ENCODE assay signal across 34 cellular contexts in genomic region chr20:44174996-44175766, GRCh38. TPM values are rescaled to one million over a fixed set of nuclear protein-coding genes. Genes with fewer than 3 reads are reported as not detected.
DNase-seq lines count a peak whose midpoint lies in the region; ATAC-seq, FAIRE-seq and TF ChIP-seq lines count a peak whose summit lies in the region.
"Had no signal": no experiment of that assay in that cellular context is flagged by ENCODE, and none has a peak within 500 bp of the region (broad histone marks: within the 10 kb centered on the region; RNA-seq: fewer than 3 reads in every experiment).

No MANE protein-coding gene starts in this region.

- no peak overlapping the region for H3K4me3 Mint-ChIP-seq in nephron progenitor cell
- no peak overlapping the region for H3K4me3 Mint-ChIP-seq in MCF 10A (ENCODE audit: unreplicated experiment)
- H3K4me3 Mint-ChIP-seq in naive thymus-derived CD8-positive, alpha-beta T cell: no peak overlapping the region
- H3K4me3 Mint-ChIP-seq: activated B cell treated with CpG ODN at 0.5 μM for 24 hours; activated naive CD8-positive, alpha-beta T cell; activated T-cell treated with anti-CD3 and anti-CD28 coated beads, Interleukin-2, amount 50 U/mL, for 24 hours; CD8-positive, alpha-beta T cell; effector memory CD8-positive, alpha-beta T cell; stimulated activated memory B cell treated with anti-CD40 and anti-IgM and Interleukin-4, amounts not matched to agents 10 μg/mL and 1 μg/mL and 100 μg/mL, for 72 hours; T-helper 1 cell treated with Interleukin-12 subunit alpha and Interleukin-12 subunit beta and Interleukin-4 antibody, amounts not matched to agents 30 μg/mL and 1 μg/mL, for 36 hours had no signal

- no peak for FAIRE-seq in RCC 7860 (lab: Jason Lieb, UNC)
- FAIRE-seq: HepG2 had no signal

- H3K4me1 ChIP-seq in heart left ventricle: peaks cover 0 to 86% (median 44%) of the 10 kb centered on the region in 12 donors
- H3K4me1 ChIP-seq in thoracic aorta (ENCODE audit: control insufficient read depth in 1 of 2, low read depth in 2 of 2): peaks cover 23 to 90% of the 10 kb centered on the region in 2 donors
- H3K4me1 ChIP-seq in Peyer's patch: no peaks in the 10 kb centered on the region
- H3K4me1 ChIP-seq: BE2C, left lung, parathyroid adenoma, right lobe of liver had no signal

- H3K9me3 Mint-ChIP-seq in nephron progenitor cell (no peaks in the 10 kb centered on the region), MCF 10A (ENCODE audit: unreplicated experiment) (no peaks in the 10 kb centered on the region)
- H3K9me3 Mint-ChIP-seq in naive thymus-derived CD8-positive, alpha-beta T cell: no peaks in the 10 kb centered on the region
- H3K9me3 Mint-ChIP-seq: activated B cell treated with CpG ODN at 0.5 μM for 24 hours; activated T-cell treated with anti-CD3 and anti-CD28 coated beads, Interleukin-2, amount 50 U/mL, for 24 hours; CD8-positive, alpha-beta T cell; effector memory CD8-positive, alpha-beta T cell; stimulated activated memory B cell treated with anti-CD40 and anti-IgM and Interleukin-4, amounts not matched to agents 10 μg/mL and 1 μg/mL and 100 μg/mL, for 72 hours; T-helper 1 cell treated with Interleukin-12 subunit alpha and Interleukin-12 subunit beta and Interleukin-4 antibody, amounts not matched to agents 30 μg/mL and 1 μg/mL, for 36 hours had no signal

- H3K27ac Mint-ChIP-seq in nephron progenitor cell: peak overlapping the region; percentile 52
- H3K27ac Mint-ChIP-seq in MCF 10A (ENCODE audit: low read depth, unreplicated experiment): no peak overlapping the region
- H3K27ac Mint-ChIP-seq in naive thymus-derived CD8-positive, alpha-beta T cell: no peak overlapping the region
- H3K27ac Mint-ChIP-seq: activated B cell treated with CpG ODN at 0.5 μM for 24 hours; activated naive CD8-positive, alpha-beta T cell; activated T-cell treated with anti-CD3 and anti-CD28 coated beads, Interleukin-2, amount 50 U/mL, for 24 hours; CD8-positive, alpha-beta T cell; effector memory CD8-positive, alpha-beta T cell; stimulated activated memory B cell treated with anti-CD40 and anti-IgM and Interleukin-4, amounts not matched to agents 10 μg/mL and 1 μg/mL and 100 μg/mL, for 72 hours; T-helper 1 cell treated with Interleukin-12 subunit alpha and Interleukin-12 subunit beta and Interleukin-4 antibody, amounts not matched to agents 30 μg/mL and 1 μg/mL, for 36 hours had no signal

- TF ChIP-seq POLR2A in heart left ventricle (IDR thresholded peaks at IDR 0.05) (no peak), Peyer's patch (IDR thresholded peaks at IDR 0.05) (no peak)

- no TSS peak for BruUV-seq in MCF 10A (replicated peaks; lab: Mats Ljungman, UMichigan)

- H3K27me3 ChIP-seq in heart left ventricle: peaks cover 0 to 3% (median 0%) of the 10 kb centered on the region in 9 donors
- H3K27me3 ChIP-seq in thoracic aorta (replicated peaks; ENCODE audit: insufficient read depth): no peaks in the 10 kb centered on the region
- H3K27me3 ChIP-seq in Peyer's patch: no peaks in the 10 kb centered on the region
- H3K27me3 ChIP-seq: right lobe of liver had no signal

- peak overlapping the region; percentile 43 for H3K27ac ChIP-seq in RWPE1
- H3K27ac ChIP-seq in heart left ventricle: peak overlapping the region in 9 of 12 donors; percentile 35 to 95 (median 64)
- peak overlapping the region; percentile 96 to 98 for H3K27ac ChIP-seq in thoracic aorta
- peak overlapping the region in 1 of 4 donors; percentile 37 for H3K27ac ChIP-seq in Peyer's patch
- H3K27ac ChIP-seq: left lung, parathyroid adenoma, right lobe of liver had no signal

- TF ChIP-seq CTCF in RWPE1 (conservative IDR thresholded peaks at IDR 0.05; ENCODE audit: low read depth) (no peak), heart left ventricle (IDR thresholded peaks at IDR 0.05) (no peak), nephron progenitor cell (IDR thresholded peaks at IDR 0.05) (no peak), thoracic aorta (IDR thresholded peaks at IDR 0.05) (no peak), MCF 10A (IDR thresholded peaks at IDR 0.05; ENCODE audit: unreplicated experiment) (no peak), Peyer's patch (IDR thresholded peaks at IDR 0.05) (no peak)

- H3K4me3 ChIP-seq in heart left ventricle: no peak overlapping the region
- H3K4me3 ChIP-seq in thoracic aorta: peak overlapping the region; percentile 32
- no peak overlapping the region for H3K4me3 ChIP-seq in Peyer's patch
- H3K4me3 ChIP-seq: left lung, right lobe of liver had no signal

- intact Hi-C loops in heart left ventricle (cut with DNase I) (no loop called here), MCF 10A (cut with micrococcal nuclease) (no loop called here)

- no peaks in the 10 kb centered on the region for H3K36me3 Mint-ChIP-seq in nephron progenitor cell (ENCODE audit: low read depth)
- peaks cover 9% of the 10 kb centered on the region for H3K36me3 Mint-ChIP-seq in MCF 10A (ENCODE audit: insufficient read depth, unreplicated experiment)
- H3K36me3 Mint-ChIP-seq in naive thymus-derived CD8-positive, alpha-beta T cell: peaks cover 0 to 4% (median 0%) of the 10 kb centered on the region in 3 donors
- H3K36me3 Mint-ChIP-seq: CD8-positive, alpha-beta T cell; stimulated activated memory B cell treated with anti-CD40 and anti-IgM and Interleukin-4, amounts not matched to agents 10 μg/mL and 1 μg/mL and 100 μg/mL, for 72 hours had no signal

- H3K4me1 Mint-ChIP-seq in nephron progenitor cell (peaks cover 22% of the 10 kb centered on the region), MCF 10A (ENCODE audit: insufficient read depth, unreplicated experiment) (peaks cover 32% of the 10 kb centered on the region)
- H3K4me1 Mint-ChIP-seq in naive thymus-derived CD8-positive, alpha-beta T cell: no peaks in the 10 kb centered on the region
- H3K4me1 Mint-ChIP-seq: activated B cell treated with CpG ODN at 0.5 μM for 24 hours; stimulated activated memory B cell treated with anti-CD40 and anti-IgM and Interleukin-4, amounts not matched to agents 10 μg/mL and 1 μg/mL and 100 μg/mL, for 72 hours had no signal

- ATAC-seq in heart left ventricle (peak; percentile 13 to 45 (median 36)), thoracic aorta (ENCODE audit: insufficient number of reproducible peaks, low FRiP score, low read depth) (no peak)
- ATAC-seq in naive thymus-derived CD8-positive, alpha-beta T cell: no peak
- ATAC-seq: CD8-positive, alpha-beta T cell; effector memory CD8-positive, alpha-beta T cell; HepG2; left lung; SK-N-SH treated with all-trans-retinoic acid at 6 μM for 48 hours; stimulated activated memory B cell treated with anti-CD40 and anti-IgM and Interleukin-4, amounts not matched to agents 10 μg/mL and 1 μg/mL and 100 μg/mL, for 72 hours had no signal

- H3K36me3 ChIP-seq in heart left ventricle: peaks cover 0 to 2% (median 0%) of the 10 kb centered on the region in 9 donors
- peaks cover 6% of the 10 kb centered on the region for H3K36me3 ChIP-seq in thoracic aorta
- no peaks in the 10 kb centered on the region for H3K36me3 ChIP-seq in Peyer's patch
- H3K36me3 ChIP-seq: BE2C, left lung, right lobe of liver had no signal

- POLR2A ChIA-PET in RWPE1 (lab: Yijun Ruan, JAX; ENCODE audit: low non-redundant PET) (no interaction called here), MCF 10A (lab: Yijun Ruan, JAX) (interaction anchor here (0.8 to 7.0 kb wide), 4 partner anchors 8 to 21 kb away, joined by 3 to 104 read pairs (median 17); partner anchors contain the start of gene JPH2)
- POLR2A ChIA-PET in naive thymus-derived CD8-positive, alpha-beta T cell (lab: Charles Lee): no interaction called here

- CTCF ChIA-PET in RWPE1 (lab: Yijun Ruan, JAX) (interaction anchor here (0.6 to 1.9 kb wide), 2 partner anchors 9 to 294 kb away, joined by 3 to 6 read pairs; no protein-coding TSS in a partner anchor), MCF 10A (lab: Yijun Ruan, JAX) (interaction anchor here (0.6 to 7.0 kb wide), 4 partner anchors 13 to 572 kb away, joined by 3 to 84 read pairs (median 4); partner anchors contain the start of gene JPH2)

- DNase-seq in RWPE1 (ENCODE audit: low spot score): no peak
- peak in 2 of 5 donors; percentile 33 to 37 for DNase-seq in heart left ventricle
- DNase-seq in nephron progenitor cell: no peak
- no peak for DNase-seq in thoracic aorta (ENCODE audit: low spot score)
- DNase-seq in MCF 10A (ENCODE audit: unreplicated experiment): no peak
- no peak for DNase-seq in naive thymus-derived CD8-positive, alpha-beta T cell
- DNase-seq in RCC 7860 (ENCODE audit: low spot score): no peak
- DNase-seq in Peyer's patch: no peak
- DNase-seq: ACHN; activated B cell treated with CpG ODN at 0.5 μM for 24 hours; activated CD4-positive, alpha-beta T cell treated with anti-CD3 and anti-CD28 coated beads, Interleukin-2, amount 50 U/mL, for 1 hour; activated effector memory CD4-positive, alpha-beta T cell treated with anti-CD3 and anti-CD28 coated beads, Interleukin-2, amount 50 U/mL, for 16 hours; activated T-cell treated with anti-CD3 and anti-CD28 coated beads, Interleukin-2, amount 50 U/mL, for 24 hours; BE2C; CD8-positive, alpha-beta T cell; central memory CD4-positive, alpha-beta T cell; effector memory CD8-positive, alpha-beta T cell; islet precursor cell; Karpas-422; left lung; midbrain; NCI-H146; NCI-H2107; NCI-H345; NCI-H69; right lobe of liver; substantia nigra had no signal

- 58 to 70% (median 65%) methylated on average over 13 of the region's 13 CpGs for WGBS in heart left ventricle, 4 donors

- H3K27me3 Mint-ChIP-seq in nephron progenitor cell (ENCODE audit: low read depth, poor library complexity): no peaks in the 10 kb centered on the region
- no peaks in the 10 kb centered on the region for H3K27me3 Mint-ChIP-seq in MCF 10A (ENCODE audit: insufficient read depth, unreplicated experiment)
- peaks cover 11 to 50% (median 19%) of the 10 kb centered on the region in 5 donors for H3K27me3 Mint-ChIP-seq in naive thymus-derived CD8-positive, alpha-beta T cell

- H3K9me3 ChIP-seq in heart left ventricle: no peaks in the 10 kb centered on the region
- H3K9me3 ChIP-seq in thoracic aorta: no peaks in the 10 kb centered on the region
- H3K9me3 ChIP-seq in Peyer's patch: no peaks in the 10 kb centered on the region
- H3K9me3 ChIP-seq: BE2C, left lung, right lobe of liver had no signal

RNA-seq across cellular contexts. Expression of gene JPH2, which starts 11.8 kb away (rescaled TPM):
- 100 to 1,000 TPM in 8 of 9 donors, 10 to 100 TPM in 1; 99.5 to 219 (median 166) TPM for total RNA-seq in heart left ventricle
- 100 to 1,000 TPM; 129 to 144 TPM for polyA plus RNA-seq in heart left ventricle
- total RNA-seq in thoracic aorta: 100 to 1,000 TPM; 169 to 179 TPM
- 11.1 and 14.7 TPM in 2 replicates for total RNA-seq in MCF 10A (2022)
- not detected for total RNA-seq in naive thymus-derived CD8-positive, alpha-beta T cell
- not detected for polyA plus RNA-seq in naive thymus-derived CD8-positive, alpha-beta T cell
- total RNA-seq in Peyer's patch: 1 to 10 TPM; 1.2 to 8.0 (median 4.2) TPM
- total RNA-seq: activated B cell treated with CpG ODN at 0.5 μM for 24 hours; CD8-positive, alpha-beta T cell; HepG2 had no signal
- polyA plus RNA-seq: neural cell had no signal

RNA-seq across cellular contexts. Expression of gene OSER1, which starts 35.4 kb away (rescaled TPM):
- total RNA-seq in heart left ventricle (10 to 100 TPM; 20.6 to 39.0 (median 34.1) TPM), thoracic aorta (10 to 100 TPM; 33.6 to 34.4 TPM), MCF 10A (2022) (45.4 and 50.8 TPM in 2 replicates), Peyer's patch (10 to 100 TPM; 37.6 to 55.3 (median 38.2) TPM)
- 10 to 100 TPM; 11.9 to 35.6 TPM for polyA plus RNA-seq in heart left ventricle
- total RNA-seq in naive thymus-derived CD8-positive, alpha-beta T cell: 10 to 100 TPM; 46.4 to 47.3 TPM
- 10 to 100 TPM; 27.7 to 38.8 (median 37.7) TPM for polyA plus RNA-seq in naive thymus-derived CD8-positive, alpha-beta T cell

Comparison
In these comparisons a context has a peak if more than half of its experiments do, and no peak if none do; other contexts are left out.
1. ATAC-seq: peak in heart left ventricle (4 of 4); none in thoracic aorta (single experiment) and naive thymus-derived CD8-positive, alpha-beta T cell (0 of 2).